Comparison of ENCODE assay signal across 5 cellular contexts in genomic region chr9:134956387-134956786, GRCh38. TPM values are rescaled to one million over a fixed set of nuclear protein-coding genes. Genes with fewer than 3 reads are reported as not detected.
"Had no signal": no experiment of that assay in that cellular context is flagged by ENCODE, and none has a peak within 500 bp of the region (broad histone marks: within the 10 kb centered on the region; RNA-seq: fewer than 3 reads in every experiment).

No MANE protein-coding gene starts in this region.

RNA-seq across cellular contexts. Expression of gene FCN1, which starts 38.7 kb away (rescaled TPM):
- total RNA-seq: GM23338, H4, H7, HFFc6, HT1080 had no signal
- polyA plus RNA-seq: GM23338 had no signal
